7 cellular contexts compared by ENCODE assay signal in the genomic region with DNA sequence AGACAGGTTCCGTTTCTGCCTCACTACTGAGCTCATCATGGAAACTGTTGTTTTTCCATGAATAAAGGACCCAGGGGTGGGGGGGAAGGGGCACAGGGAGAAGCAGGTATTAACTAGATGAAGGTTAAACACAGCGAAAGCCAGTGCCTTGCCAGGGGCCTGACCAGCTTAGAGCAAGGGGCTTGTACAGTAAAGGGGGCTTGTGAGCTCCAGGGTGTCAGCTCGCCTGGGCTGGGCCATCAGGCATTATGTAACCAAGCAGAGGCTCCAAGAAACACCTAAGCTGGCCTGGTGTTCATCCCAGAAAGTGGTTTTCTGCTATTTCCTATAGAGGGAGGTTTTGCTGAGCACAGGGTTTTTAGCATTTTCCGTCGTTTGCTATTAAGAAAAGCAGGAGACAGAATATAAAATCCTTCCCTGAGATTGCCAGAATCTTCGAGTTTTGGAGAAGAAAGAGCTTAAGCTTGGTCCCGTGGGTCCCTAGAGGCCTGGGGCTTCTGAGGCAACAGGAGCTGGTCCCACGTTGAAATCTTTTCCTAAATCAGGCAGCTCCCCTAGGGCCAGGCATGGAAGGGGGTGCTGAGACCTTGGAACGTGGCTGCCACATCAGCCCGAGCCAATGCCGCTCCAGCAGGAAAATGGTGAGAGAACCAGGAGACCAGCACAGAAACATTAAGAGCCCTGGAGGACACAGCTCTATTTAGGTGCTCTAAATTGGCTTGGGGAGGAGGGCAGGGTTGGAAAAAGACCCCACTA.
"Had no signal": no experiment of that assay in that cellular context is flagged by ENCODE, and none has a peak within 500 bp of the region (broad histone marks: within the 10 kb centered on the region; RNA-seq: fewer than 3 reads in every experiment).

No MANE protein-coding gene starts in this region.

- DNase-seq: H9, HCEC 1CT, KBM-7 had no signal

- H3K4me2 ChIP-seq: GM23338 had no signal

- FAIRE-seq: H1, H54, HTR-8/SVneo had no signal

- H3K4me3 ChIP-seq: GM23338 had no signal

- ATAC-seq: GM23338 had no signal
